Comparison of ENCODE assay signal across 22 cellular contexts in the genomic region with DNA sequence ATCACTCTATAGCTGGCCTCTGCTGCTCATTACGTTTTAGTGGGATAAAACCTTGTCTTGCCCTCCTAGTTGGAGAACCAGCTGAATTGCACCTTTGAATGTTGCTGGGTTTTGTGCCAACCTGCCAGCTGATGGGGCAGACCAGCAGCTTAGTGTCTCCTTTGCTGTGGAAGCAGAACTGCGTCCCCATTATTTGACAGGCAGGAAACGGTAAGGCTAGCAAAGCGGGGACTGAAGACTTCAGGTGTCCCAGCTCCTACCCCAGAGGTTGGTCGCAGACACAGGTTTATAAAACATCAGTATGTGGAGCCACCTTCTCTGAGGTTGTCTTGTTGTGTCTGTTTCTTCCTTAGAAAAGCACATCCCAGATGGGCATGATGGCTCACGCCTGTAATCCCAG.
A peak's percentile ranks its signal among the peaks of the same experiment; 100 is the strongest.
DNase-seq lines count a peak whose midpoint lies in the region; ATAC-seq, FAIRE-seq and TF ChIP-seq lines count a peak whose summit lies in the region.
"Had no signal": no experiment of that assay in that cellular context is flagged by ENCODE, and none has a peak within 500 bp of the region (broad histone marks: within the 10 kb centered on the region; RNA-seq: fewer than 3 reads in every experiment).

No MANE protein-coding gene starts in this region.

- peaks cover 28% of the 10 kb centered on the region for H3K9me3 Mint-ChIP-seq in activated T-helper 2 cell treated with anti-CD3 and anti-CD28 coated beads, Interferon-gamma antibody, Interleukin-2, Interleukin-4, amounts not matched to agents 10 μg/mL and 5 μg/mL and 100 μg/mL, durations not matched to agents 14 hours and 24 hours and 36 hours

- CTCF ChIA-PET in HepG2 (lab: Yijun Ruan, JAX; ENCODE audit: low intra/inter-chr PET ratio, low total read pairs): no interaction called here

- peaks cover 9% of the 10 kb centered on the region for H3K79me2 ChIP-seq in HepG2 (ENCODE audit: insufficient read depth, low read length)

- peak overlapping the region; percentile 28 for H3K27ac Mint-ChIP-seq in activated T-helper 2 cell treated with anti-CD3 and anti-CD28 coated beads, Interferon-gamma antibody, Interleukin-2, Interleukin-4, amounts not matched to agents 10 μg/mL and 5 μg/mL and 100 μg/mL, durations not matched to agents 14 hours and 24 hours and 36 hours
- H3K27ac Mint-ChIP-seq: activated B cell treated with CpG ODN at 0.5 μM for 24 hours; activated CD8-positive, alpha-beta T cell treated with anti-CD3 and anti-CD28 coated beads for 36 hours; mesothelial cell of epicardium had no signal

- 94% methylated on average over 6 of the region's 6 CpGs for WGBS in HepG2 (ENCODE audit: low lambda C conversion rate)

- BruUV-seq in HepG2 (replicated peaks; lab: Mats Ljungman, UMichigan): no TSS peak

- TF ChIP-seq POLR2A in HepG2 (IDR thresholded peaks at IDR 0.05; ENCODE audit: insufficient read depth in 1 of 2, low read depth in 2 of 2, low read length in 2 of 2): no peak

- H3K4me3 Mint-ChIP-seq in activated T-helper 2 cell treated with anti-CD3 and anti-CD28 coated beads, Interferon-gamma antibody, Interleukin-2, Interleukin-4, amounts not matched to agents 10 μg/mL and 5 μg/mL and 100 μg/mL, durations not matched to agents 14 hours and 24 hours and 36 hours (ENCODE audit: low read depth): no peak overlapping the region
- H3K4me3 Mint-ChIP-seq: activated B cell treated with CpG ODN at 0.5 μM for 24 hours; activated CD8-positive, alpha-beta T cell treated with anti-CD3 and anti-CD28 coated beads for 36 hours; activated T-cell treated with anti-CD3 and anti-CD28 coated beads, Interleukin-2, amount 50 U/mL, for 4 hours; mesothelial cell of epicardium had no signal

- no peak for TF ChIP-seq CTCF in HL-60 (IDR thresholded peaks at IDR 0.05; ENCODE audit: insufficient read depth, low read length)
- TF ChIP-seq CTCF in HepG2 (CRISPR knock-in tag; IDR thresholded peaks at IDR 0.05): no peak
- TF ChIP-seq CTCF in lower lobe of right lung (IDR thresholded peaks at IDR 0.05): no peak

- intact Hi-C loops in activated T-helper 2 cell treated with anti-CD3 and anti-CD28 coated beads, Interferon-gamma antibody, Interleukin-2, Interleukin-4, amounts not matched to agents 10 μg/mL and 5 μg/mL and 100 μg/mL, durations not matched to agents 14 hours and 24 hours and 36 hours (cut with micrococcal nuclease): no loop called here
- intact Hi-C loops in HepG2 (cut with micrococcal nuclease; ENCODE audit: unreplicated experiment): loop anchor here (10.0 kb wide), 1 partner anchor 84 kb away; no protein-coding TSS in a partner anchor
- intact Hi-C loops in lower lobe of right lung (cut with DNase I): no loop called here

- H3K27me3 ChIP-seq in HL-60 (ENCODE audit: insufficient read depth, poor library complexity, severe bottlenecking) (no peaks in the 10 kb centered on the region), HepG2 (ENCODE audit: control insufficient read depth in 1 of 2, insufficient read depth in 2 of 2, low read length in 2 of 2) (no peaks in the 10 kb centered on the region), lower lobe of right lung (ENCODE audit: low read depth) (no peaks in the 10 kb centered on the region)
- H3K27me3 ChIP-seq: body of pancreas had no signal

- H2AFZ ChIP-seq in HepG2 (ENCODE audit: low read length): no peak overlapping the region

- no peak for TF ChIP-seq RAD21 in HepG2 (CRISPR knock-in tag; IDR thresholded peaks at IDR 0.05)

- H3K9ac ChIP-seq in HepG2 (ENCODE audit: insufficient read depth, low read depth, low read length): peak overlapping the region; percentile 67

- H3K4me2 ChIP-seq in HepG2 (ENCODE audit: low read depth, low read length): peak overlapping the region; percentile 69

- H3K36me3 Mint-ChIP-seq in activated T-helper 2 cell treated with anti-CD3 and anti-CD28 coated beads, Interferon-gamma antibody, Interleukin-2, Interleukin-4, amounts not matched to agents 10 μg/mL and 5 μg/mL and 100 μg/mL, durations not matched to agents 14 hours and 24 hours and 36 hours (ENCODE audit: low read depth): peaks cover 64% of the 10 kb centered on the region

- H3K4me1 Mint-ChIP-seq in activated T-helper 2 cell treated with anti-CD3 and anti-CD28 coated beads, Interferon-gamma antibody, Interleukin-2, Interleukin-4, amounts not matched to agents 10 μg/mL and 5 μg/mL and 100 μg/mL, durations not matched to agents 14 hours and 24 hours and 36 hours (ENCODE audit: low read depth): peaks cover 31% of the 10 kb centered on the region
- H3K4me1 Mint-ChIP-seq: activated B cell treated with CpG ODN at 0.5 μM for 24 hours had no signal

- no peak for TF ChIP-seq EP300 in HepG2 (IDR thresholded peaks at IDR 0.05; ENCODE audit: low read depth in 2 of 2, low read length in 2 of 2)
- TF ChIP-seq EP300 in HepG2 (CRISPR knock-in tag; IDR thresholded peaks at IDR 0.05; ENCODE audit: borderline replicate concordance): no peak

- H4K20me1 ChIP-seq in HepG2 (ENCODE audit: insufficient read depth, low read length): no peaks in the 10 kb centered on the region

- peak in 1 of 2 experiments; percentile 20 for DNase-seq in HL-60 (ENCODE audit: low read depth in 1 of 2, low spot score in 1 of 2)
- DNase-seq in activated T-helper 2 cell treated with anti-CD3 and anti-CD28 coated beads, Interferon-gamma antibody, Interleukin-2, Interleukin-4, amounts not matched to agents 10 μg/mL and 5 μg/mL and 100 μg/mL, durations not matched to agents 14 hours and 24 hours and 36 hours (ENCODE audit: low spot score): no peak
- no peak for DNase-seq in HepG2 (ENCODE audit: low spot score)
- no peak for DNase-seq in kidney glomerular epithelial cell (lab: John Stamatoyannopoulos, UW)
- DNase-seq in lower lobe of right lung: no peak
- DNase-seq: activated B cell treated with CpG ODN at 0.5 μM for 24 hours; activated CD8-positive, alpha-beta T cell treated with anti-CD3 and anti-CD28 coated beads for 36 hours; activated T-cell treated with anti-CD3 and anti-CD28 coated beads, Interleukin-2, amount 50 U/mL, for 4 hours; body of pancreas; COR-L47; Karpas-422; NCI-H1105 treated with DMSO at 0.1 percent for 48 hours; NCI-H2107; NCI-H526; psoas muscle; stimulated activated CD4-positive, alpha-beta T cell treated with anti-CD3 and anti-CD28 coated beads, Interleukin-12 subunit alpha, Interleukin-12 subunit beta, amount 100 ng/mL, for 4 hours; T-helper 2 cell had no signal

- no peaks in the 10 kb centered on the region for H3K27me3 Mint-ChIP-seq in activated T-helper 2 cell treated with anti-CD3 and anti-CD28 coated beads, Interferon-gamma antibody, Interleukin-2, Interleukin-4, amounts not matched to agents 10 μg/mL and 5 μg/mL and 100 μg/mL, durations not matched to agents 14 hours and 24 hours and 36 hours (ENCODE audit: low read depth)
- H3K27me3 Mint-ChIP-seq: activated B cell treated with CpG ODN at 0.5 μM for 24 hours; activated CD8-positive, alpha-beta T cell treated with anti-CD3 and anti-CD28 coated beads for 36 hours had no signal

- H3K36me3 ChIP-seq in HepG2 (replicated peaks in 1 of 2; ENCODE audit: control insufficient read depth in 1 of 2, insufficient read depth in 2 of 2, low read length in 2 of 2) (no peaks in the 10 kb centered on the region), lower lobe of right lung (no peaks in the 10 kb centered on the region)
- H3K36me3 ChIP-seq: thoracic aorta had no signal

- FAIRE-seq in HepG2 (lab: Jason Lieb, UNC): no peak

- in situ Hi-C loops in HepG2 (cut with HindIII; ENCODE audit: extremely low pct_ligation_motif_present, low pct_unique_long_range_greater_than_20kb): no loop called here

- H3K27ac ChIP-seq in HL-60 (replicated peaks) (peak overlapping the region; percentile 84), HepG2 (ENCODE audit: extremely low read length, insufficient read depth, low read length) (peak overlapping the region; percentile 89), temporal lobe (ENCODE audit: low read depth, low read length) (peak overlapping the region; percentile 17), lower lobe of right lung (no peak overlapping the region)
- H3K27ac ChIP-seq: psoas muscle, thoracic aorta had no signal

- H3K4me1 ChIP-seq in HepG2 (ENCODE audit: insufficient read depth, low read length) (peaks cover 52% of the 10 kb centered on the region), lower lobe of right lung (peaks cover 30% of the 10 kb centered on the region)

- no peak for ATAC-seq in HepG2
- no peak for ATAC-seq in lower lobe of right lung
- no peak for ATAC-seq in GM18867 (IDR thresholded peaks at IDR 0.05; ENCODE audit: unreplicated experiment)
- ATAC-seq: activated CD8-positive, alpha-beta T cell treated with anti-CD3 and anti-CD28 coated beads for 36 hours had no signal

- H3K4me3 ChIP-seq in HL-60 (replicated peaks; ENCODE audit: insufficient read depth, low read length) (no peak overlapping the region), HepG2 (replicated peaks in 1 of 3; ENCODE audit: insufficient read depth in 1 of 3, low read depth in 2 of 3, low read length in 3 of 3) (no peak overlapping the region; a peak in 1 of 6 replicates), lower lobe of right lung (no peak overlapping the region)
- H3K4me3 ChIP-seq: body of pancreas, coronary artery, psoas muscle, thoracic aorta had no signal

- POLR2A ChIA-PET in HepG2 (lab: Yijun Ruan, JAX): interaction anchor here (1.2 to 2.6 kb wide), 7 partner anchors 8 to 231 kb away, joined by 4 to 13 read pairs (median 6); partner anchors contain the start of gene APOH

- peaks cover 9% of the 10 kb centered on the region; the same call in 1 of the 2 replicates for H3K9me3 ChIP-seq in HepG2 (ENCODE audit: low read length)
- H3K9me3 ChIP-seq in lower lobe of right lung: no peaks in the 10 kb centered on the region
- H3K9me3 ChIP-seq: body of pancreas, psoas muscle, thoracic aorta had no signal

TF ChIP-seq in HepG2, 621 proteins besides CTCF, POLR2A, EP300 and RAD21 (continues in another document):
- TF ChIP-seq, protein P1, sequence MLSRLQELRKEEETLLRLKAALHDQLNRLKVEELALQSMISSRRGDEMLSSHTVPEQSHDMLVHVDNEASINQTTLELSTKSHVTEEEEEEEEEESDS (CRISPR knock-in tag; IDR thresholded peaks at IDR 0.05; ENCODE audit: borderline replicate concordance): no peak
- TF ChIP-seq, protein P2, sequence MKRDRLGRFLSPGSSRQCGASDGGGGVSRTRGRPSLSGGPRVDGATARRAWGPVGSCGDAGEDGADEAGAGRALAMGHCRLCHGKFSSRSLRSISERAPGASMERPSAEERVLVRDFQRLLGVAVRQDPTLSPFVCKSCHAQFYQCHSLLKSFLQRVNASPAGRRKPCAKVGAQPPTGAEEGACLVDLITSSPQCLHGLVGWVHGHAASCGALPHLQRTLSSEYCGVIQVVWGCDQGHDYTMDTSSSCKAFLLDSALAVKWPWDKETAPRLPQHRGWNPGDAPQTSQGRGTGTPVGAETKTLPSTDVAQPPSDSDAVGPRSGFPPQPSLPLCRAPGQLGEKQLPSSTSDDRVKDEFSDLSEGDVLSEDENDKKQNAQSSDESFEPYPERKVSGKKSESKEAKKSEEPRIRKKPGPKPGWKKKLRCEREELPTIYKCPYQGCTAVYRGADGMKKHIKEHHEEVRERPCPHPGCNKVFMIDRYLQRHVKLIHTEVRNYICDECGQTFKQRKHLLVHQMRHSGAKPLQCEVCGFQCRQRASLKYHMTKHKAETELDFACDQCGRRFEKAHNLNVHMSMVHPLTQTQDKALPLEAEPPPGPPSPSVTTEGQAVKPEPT (CRISPR knock-in tag; IDR thresholded peaks at IDR 0.05; ENCODE audit: low read depth): 0 out of 2 replicates have a peak, but pooled peaks have one; percentile 28
